ENCODE assay signal across 8 cellular contexts in the genomic region with DNA sequence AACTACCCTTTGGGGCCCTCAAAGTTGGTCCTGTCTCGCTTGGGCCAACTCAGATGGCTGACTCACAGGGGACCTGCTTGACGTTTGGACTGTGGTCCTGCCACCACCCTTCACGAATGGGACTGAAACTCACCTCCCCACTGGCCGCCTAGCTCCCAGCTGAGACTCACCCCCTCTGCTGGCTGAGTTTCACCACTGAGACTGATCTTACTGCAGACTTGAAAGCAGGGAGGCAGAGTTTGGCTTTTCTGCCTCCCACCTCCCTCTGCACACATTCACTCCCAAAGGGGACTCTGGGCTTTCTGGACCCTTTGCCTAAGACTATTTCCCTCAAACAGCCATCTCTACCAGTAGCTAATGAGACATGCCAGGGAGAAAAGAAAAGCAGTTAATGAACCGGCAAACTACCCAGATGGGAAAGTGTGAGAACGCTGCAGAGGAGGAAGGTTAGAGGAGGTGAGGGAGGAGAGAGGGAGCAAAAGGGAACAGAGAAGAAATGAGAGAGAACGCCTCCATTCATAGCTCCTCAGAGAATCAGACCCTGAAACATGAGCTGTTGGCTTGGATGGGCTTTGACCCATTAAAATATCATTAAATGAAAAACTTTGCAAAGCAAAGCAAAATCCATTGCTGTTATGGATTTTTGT.
DNase-seq lines count a peak whose midpoint lies in the region; ATAC-seq and TF ChIP-seq lines count a peak whose summit lies in the region.
"Not testable (repeated sequence)": the region's sequence is repeated elsewhere in the genome, so short reads cannot be mapped to it uniquely, and the experiment has no call there.

No MANE protein-coding gene starts in this region.

- not testable (repeated sequence) for H3K9ac ChIP-seq in GM23248

- H3K4me1 ChIP-seq in GM23248 (ENCODE audit: insufficient read depth); psoas muscle: not testable (repeated sequence)

- ATAC-seq in GM19324 (IDR thresholded peaks at IDR 0.05; ENCODE audit: low FRiP score, unreplicated experiment) = peak; percentile 89
- peak; percentile 96 for ATAC-seq in HG03064 (IDR thresholded peaks at IDR 0.05; ENCODE audit: low read depth, unreplicated experiment)
- peak; percentile 68 to 88 for ATAC-seq in left cardiac atrium
- peak; percentile 53 to 72 (median 70) for ATAC-seq in psoas muscle

- in situ Hi-C loops in GM23248 (cut with MboI); astrocyte of the spinal cord (cut with HindIII; ENCODE audit: low sequenced_read_pairs): not testable (repeated sequence)

- H3K27ac ChIP-seq in GM23248, psoas muscle: not testable (repeated sequence)

- H3K9me3 ChIP-seq in GM23248 (ENCODE audit: low read depth); psoas muscle: not testable (repeated sequence)

- DNase-seq in GM06990 (ENCODE audit: extremely low read depth, insufficient read length); GM23248; astrocyte of the spinal cord (ENCODE audit: low read depth, low spot score); left cardiac atrium; psoas muscle: not testable (repeated sequence)

- intact Hi-C loops in left cardiac atrium (cut with DNase I); psoas muscle (cut with DNase I): not testable (repeated sequence)

- not testable (repeated sequence) for H3K79me2 ChIP-seq in GM23248 (ENCODE audit: insufficient read depth)

- H3K27me3 ChIP-seq in GM06990 (replicated peaks; ENCODE audit: control insufficient read depth, insufficient read depth, low read length); GM23248 (replicated peaks; ENCODE audit: insufficient read depth); psoas muscle (ENCODE audit: insufficient read depth in 3 of 3, low read length in 2 of 3): not testable (repeated sequence)

- not testable (repeated sequence) for H3F3A ChIP-seq in GM23248 (ENCODE audit: insufficient read depth)

- not testable (repeated sequence) for H4K20me1 ChIP-seq in GM23248 (ENCODE audit: insufficient read depth)

- H3K4me2 ChIP-seq in GM23248 (ENCODE audit: unreplicated experiment) = not testable (repeated sequence)

- H3K36me3 ChIP-seq in GM06990 (ENCODE audit: control insufficient read depth, insufficient read depth, low read length); GM23248 (ENCODE audit: low read depth); psoas muscle (ENCODE audit: insufficient read depth in 1 of 2, low read depth in 1 of 2): not testable (repeated sequence)

- not testable (repeated sequence) for H3K4me3 ChIP-seq in GM06990 (replicated peaks; ENCODE audit: low read depth, low read length); GM23248; astrocyte of the spinal cord (ENCODE audit: low read depth, low read length); psoas muscle

- peak; percentile 15 for TF ChIP-seq CTCF in GM06990 (IDR thresholded peaks at IDR 0.05; ENCODE audit: insufficient read depth, low read length, poor library complexity, severe bottlenecking)
- TF ChIP-seq CTCF in LNCAP (IDR thresholded peaks at IDR 0.05) = 0 out of 2 replicates have a peak, but pooled peaks have one; percentile 19
- peak; percentile 12 for TF ChIP-seq CTCF in astrocyte of the spinal cord (IDR thresholded peaks at IDR 0.05; ENCODE audit: low read depth, low read length)
- not testable (repeated sequence) for TF ChIP-seq CTCF in psoas muscle (IDR thresholded peaks at IDR 0.05)

- 13 to 17% methylated on average over 6 of the region's 7 CpGs for WGBS in GM23248 (ENCODE audit: low coverage in 1 of 2, low lambda C conversion rate in 2 of 2, missing lambda C conversion rate in 2 of 2), 2 experiments
- WGBS in psoas muscle, 3 donors = 21 to 45% (median 22%) methylated on average over 3 to 6 of the region's 7 CpGs

- peak overlapping the region; percentile 60; the same call in 1 of the 2 replicates for H2AFZ ChIP-seq in GM23248

- H3K9me2 ChIP-seq in GM23248 (ENCODE audit: insufficient read depth) = not testable (repeated sequence)
